ENCODE assay signal across 11 cellular contexts in genomic region chr2:194319222-194319992, GRCh38.
DNase-seq lines count a peak whose midpoint lies in the region; ATAC-seq and TF ChIP-seq lines count a peak whose summit lies in the region.
"Had no signal": no experiment of that assay in that cellular context is flagged by ENCODE, and none has a peak within 500 bp of the region (broad histone marks: within the 10 kb centered on the region; RNA-seq: fewer than 3 reads in every experiment).

No MANE protein-coding gene starts in this region.

- no peaks in the 10 kb centered on the region for H3K4me1 ChIP-seq in lower lobe of right lung
- H3K4me1 ChIP-seq: testis had no signal

- H3K4me1 Mint-ChIP-seq in activated CD8-positive, alpha-beta memory T cell treated with anti-CD3 and anti-CD28 coated beads, Interleukin-2, amount 10 ng/mL, durations not matched to agents 7 days and 5 days, result no peaks in the 10 kb centered on the region

- no peaks in the 10 kb centered on the region for H3K9me3 Mint-ChIP-seq in activated CD8-positive, alpha-beta memory T cell treated with anti-CD3 and anti-CD28 coated beads, Interleukin-2, amount 10 ng/mL, durations not matched to agents 7 days and 5 days (ENCODE audit: low read depth)

- H3K9me3 ChIP-seq in lower lobe of right lung, result no peaks in the 10 kb centered on the region
- H3K9me3 ChIP-seq: testis had no signal

- intact Hi-C loops in lower lobe of right lung (cut with DNase I), result no loop called here

- TF ChIP-seq CTCF in lower lobe of right lung (IDR thresholded peaks at IDR 0.05), result no peak

- H3K27ac ChIP-seq in lower lobe of right lung, result no peak overlapping the region
- H3K27ac ChIP-seq: testis had no signal

- CTCF ChIA-PET in activated CD8-positive, alpha-beta memory T cell treated with anti-CD3 and anti-CD28 coated beads, Interleukin-2, amount 10 ng/mL, durations not matched to agents 7 days and 5 days (lab: Charles Lee), result no interaction called here

- ATAC-seq in GM18519 (IDR thresholded peaks at IDR 0.05; ENCODE audit: low FRiP score, unreplicated experiment), result peak; percentile 79
- no peak for ATAC-seq in lower lobe of right lung
- no peak for ATAC-seq in activated CD8-positive, alpha-beta memory T cell treated with anti-CD3 and anti-CD28 coated beads, Interleukin-2, amount 10 ng/mL, durations not matched to agents 7 days and 5 days

- H3K4me3 Mint-ChIP-seq in activated CD8-positive, alpha-beta memory T cell treated with anti-CD3 and anti-CD28 coated beads, Interleukin-2, amount 10 ng/mL, durations not matched to agents 7 days and 5 days, result no peak overlapping the region

- no peaks in the 10 kb centered on the region for H3K27me3 Mint-ChIP-seq in activated CD8-positive, alpha-beta memory T cell treated with anti-CD3 and anti-CD28 coated beads, Interleukin-2, amount 10 ng/mL, durations not matched to agents 7 days and 5 days

- H3K27me3 ChIP-seq in H7 (ENCODE audit: control insufficient read depth, insufficient read depth, low read length) (no peaks in the 10 kb centered on the region), lower lobe of right lung (ENCODE audit: low read depth) (no peaks in the 10 kb centered on the region)
- H3K27me3 ChIP-seq: testis had no signal

- no peak overlapping the region for H3K27ac Mint-ChIP-seq in activated CD8-positive, alpha-beta memory T cell treated with anti-CD3 and anti-CD28 coated beads, Interleukin-2, amount 10 ng/mL, durations not matched to agents 7 days and 5 days

- no peaks in the 10 kb centered on the region for H3K36me3 Mint-ChIP-seq in activated CD8-positive, alpha-beta memory T cell treated with anti-CD3 and anti-CD28 coated beads, Interleukin-2, amount 10 ng/mL, durations not matched to agents 7 days and 5 days

- no peak overlapping the region for H3K4me3 ChIP-seq in H7 (ENCODE audit: insufficient read depth, low read depth, low read length)
- no peak overlapping the region for H3K4me3 ChIP-seq in lower lobe of right lung
- H3K4me3 ChIP-seq: testis had no signal

- peak; percentile 4 for DNase-seq in H7
- peak; percentile 14 for DNase-seq in HuH-7 (ENCODE audit: low spot score)
- peak; percentile 3 for DNase-seq in iPS DF 19.7 (ENCODE audit: low read depth, low spot score)
- no peak for DNase-seq in lower lobe of right lung
- DNase-seq in activated effector memory CD4-positive, alpha-beta T cell treated with Interleukin-2 at 50 U/mL for 16 hours, result no peak
- no peak for DNase-seq in KG1 (lab: John Stamatoyannopoulos, UW)
- no peak for DNase-seq in activated CD8-positive, alpha-beta memory T cell treated with anti-CD3 and anti-CD28 coated beads, Interleukin-2, amount 10 ng/mL, durations not matched to agents 7 days and 5 days
- DNase-seq: midbrain, NCI-H226, testis had no signal

- H3K36me3 ChIP-seq in H7 (replicated peaks; ENCODE audit: control insufficient read depth, insufficient read depth, low read length) (no peaks in the 10 kb centered on the region), lower lobe of right lung (no peaks in the 10 kb centered on the region)

Comparison
In these comparisons a context has a peak if more than half of its experiments do, and no peak if none do; other contexts are left out.
1. DNase-seq: peak in H7 (single experiment), HuH-7 (single experiment) and iPS DF 19.7 (single experiment); none in lower lobe of right lung (single experiment), activated effector memory CD4-positive, alpha-beta T cell treated with Interleukin-2 at 50 U/mL for 16 hours (single experiment), KG1 (single experiment) and activated CD8-positive, alpha-beta memory T cell treated with anti-CD3 and anti-CD28 coated beads, Interleukin-2, amount 10 ng/mL, durations not matched to agents 7 days and 5 days (single experiment).